Comparison of ENCODE assay signal across 32 cellular contexts in the genomic region with DNA sequence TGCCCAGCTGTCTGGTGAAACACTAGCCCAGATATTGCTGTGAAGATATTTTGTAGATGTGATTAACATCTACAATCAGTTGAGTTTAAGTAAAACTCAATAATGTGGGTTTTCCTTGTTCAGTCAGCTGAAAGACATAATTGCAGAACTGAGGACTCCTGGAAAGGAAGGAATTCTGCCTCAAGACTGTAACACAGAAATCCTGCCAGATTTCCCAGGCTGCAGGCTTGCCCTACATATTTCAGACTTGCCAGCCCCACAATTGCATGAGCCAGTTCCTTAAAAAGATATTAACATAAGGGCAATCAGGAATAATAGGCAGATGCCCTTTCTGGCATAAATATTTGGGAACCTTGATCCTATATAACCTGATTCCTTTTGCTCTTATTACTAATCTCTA.
"Had no signal": no experiment of that assay in that cellular context is flagged by ENCODE, and none has a peak within 500 bp of the region (broad histone marks: within the 10 kb centered on the region; RNA-seq: fewer than 3 reads in every experiment).

No MANE protein-coding gene starts in this region.

- ATAC-seq: activated CD4-positive, CD25-positive, alpha-beta regulatory T cell treated with anti-CD3 and anti-CD28 coated beads, Interleukin-2, amount 50 U/mL, for 24 hours; activated CD8-positive, alpha-beta T cell treated with anti-CD3 and anti-CD28 coated beads for 36 hours; activated T-cell treated with anti-CD3 and anti-CD28 coated beads, Interleukin-2, amount 50 U/mL, for 4 hours; activated T-helper 17 cell treated with anti-CD3 and anti-CD28 coated beads, Interleukin-2, amount 50 U/mL, for 72 hours; gastroesophageal sphincter; heart right ventricle; T-helper 17 cell had no signal

- H3K9me3 ChIP-seq: adrenal gland, breast epithelium, colonic mucosa, esophagus squamous epithelium, gastroesophageal sphincter, heart right ventricle had no signal

- FAIRE-seq: endothelial cell of umbilical vein had no signal

- H3K27ac ChIP-seq: adrenal gland, breast epithelium, cardiac muscle cell, colonic mucosa, epithelial cell of prostate, esophagus squamous epithelium, gastroesophageal sphincter, heart right ventricle, hepatocyte, WERI-Rb-1 had no signal

- H3K36me3 ChIP-seq: adrenal gland, breast epithelium, cardiac muscle cell, colonic mucosa, esophagus squamous epithelium, gastroesophageal sphincter, heart right ventricle, WERI-Rb-1 had no signal

- DNase-seq: activated B cell treated with CpG ODN at 0.5 μM for 24 hours; activated CD4-positive, alpha-beta T cell treated with anti-CD3 and anti-CD28 coated beads for 48 hours; activated CD4-positive, alpha-beta T cell treated with anti-CD3 and anti-CD28 coated beads, Interleukin-2, amount 50 U/mL, for 1 hour; activated CD4-positive, alpha-beta T cell treated with anti-CD3 and anti-CD28 coated beads, Interleukin-2, amount 50 U/mL, for 48 hours; activated CD8-positive, alpha-beta memory T cell treated with anti-CD3 and anti-CD28 coated beads for 24 hours; activated CD8-positive, alpha-beta T cell treated with anti-CD3 and anti-CD28 coated beads for 36 hours; activated effector memory CD4-positive, alpha-beta T cell treated with Interleukin-2 at 50 U/mL for 16 hours; activated gamma-delta T cell treated with Interleukin-2 at 50 U/mL for 16 hours; activated naive CD4-positive, alpha-beta T cell treated with anti-CD3 and anti-CD28 coated beads, Interleukin-2, amount 50 U/mL, for 16 hours; activated naive CD4-positive, alpha-beta T cell treated with Interleukin-2 at 50 U/mL for 16 hours; activated T-cell treated with anti-CD3 and anti-CD28 coated beads, Interleukin-2, amount 50 U/mL, for 4 hours; adrenal gland; amygdala; aorta; central memory CD4-positive, alpha-beta T cell; cerebellar nuclear complex; colonic mucosa; effector CD8-positive, alpha-beta T cell; esophagus squamous epithelium; foreskin melanocyte; heart right ventricle; T-helper 17 cell; T1000; WERI-Rb-1 had no signal

- H3K4me1 ChIP-seq: adrenal gland, breast epithelium, colonic mucosa, esophagus squamous epithelium had no signal

- H3K4me3 ChIP-seq: adrenal gland, breast epithelium, cardiac muscle cell, colonic mucosa, esophagus squamous epithelium, gastroesophageal sphincter, heart right ventricle, hepatocyte had no signal
